Comparison of ENCODE assay signal across 25 cellular contexts in the genomic region with DNA sequence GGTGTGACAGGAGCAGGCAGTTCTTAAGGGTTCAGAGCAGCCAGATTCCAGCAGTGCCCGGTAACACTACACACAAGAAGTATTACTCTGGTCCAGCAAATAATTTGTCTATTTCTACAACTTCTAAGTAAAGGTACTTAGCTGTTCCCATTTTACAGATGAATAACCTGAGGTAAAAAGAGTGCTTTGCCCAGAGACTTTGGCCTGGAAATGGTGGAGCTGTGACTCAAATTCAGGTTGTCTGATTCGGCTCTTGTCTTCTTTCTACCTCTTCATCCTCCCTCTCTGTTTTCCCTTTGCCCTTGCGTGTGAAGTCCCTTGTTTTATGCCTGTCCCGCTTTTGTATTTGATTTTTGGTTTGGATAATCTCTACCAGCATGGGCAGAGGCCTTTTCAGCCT. TPM values are rescaled to one million over a fixed set of nuclear protein-coding genes. Genes with fewer than 3 reads are reported as not detected.
DNase-seq lines count a peak whose midpoint lies in the region; ATAC-seq, FAIRE-seq and TF ChIP-seq lines count a peak whose summit lies in the region.
"Had no signal": no experiment of that assay in that cellular context is flagged by ENCODE, and none has a peak within 500 bp of the region (broad histone marks: within the 10 kb centered on the region; RNA-seq: fewer than 3 reads in every experiment).

No MANE protein-coding gene starts in this region.

- H3K36me3 Mint-ChIP-seq in activated CD8-positive, alpha-beta T cell treated with anti-CD3 and anti-CD28 coated beads, Interleukin-2, amount 10 ng/mL, durations not matched to agents 7 days and 5 days (ENCODE audit: low read depth), result peaks cover 43% of the 10 kb centered on the region
- H3K36me3 Mint-ChIP-seq in activated CD8-positive, alpha-beta T cell treated with anti-CD3 and anti-CD28 coated beads for 36 hours (ENCODE audit: low read depth), result peaks cover 35% of the 10 kb centered on the region
- peaks cover 99% of the 10 kb centered on the region for H3K36me3 Mint-ChIP-seq in stimulated activated effector memory CD8-positive, alpha-beta T cell treated with anti-CD3 and anti-CD28 coated beads, Interleukin-12 subunit alpha, Interleukin-12 subunit beta, amount 100 ng/mL, for 72 hours

- H3K4me1 ChIP-seq in HepG2 (ENCODE audit: insufficient read depth, low read length), result peaks cover 9% of the 10 kb centered on the region
- H3K4me1 ChIP-seq in right lobe of liver, result no peaks in the 10 kb centered on the region
- H3K4me1 ChIP-seq: BE2C; BLaER1 treated with 17β-estradiol and CSF1 and Interleukin-3, amounts not matched to agents 10 nM and 100 nM had no signal

- H3K4me1 Mint-ChIP-seq in activated CD8-positive, alpha-beta T cell treated with anti-CD3 and anti-CD28 coated beads, Interleukin-2, amount 10 ng/mL, durations not matched to agents 7 days and 5 days (ENCODE audit: low read depth), result no peaks in the 10 kb centered on the region
- no peaks in the 10 kb centered on the region for H3K4me1 Mint-ChIP-seq in activated CD8-positive, alpha-beta T cell treated with anti-CD3 and anti-CD28 coated beads for 36 hours (ENCODE audit: low read depth)
- H3K4me1 Mint-ChIP-seq in stimulated activated effector memory CD8-positive, alpha-beta T cell treated with anti-CD3 and anti-CD28 coated beads, Interleukin-12 subunit alpha, Interleukin-12 subunit beta, amount 100 ng/mL, for 72 hours, result peaks cover 7% of the 10 kb centered on the region
- H3K4me1 Mint-ChIP-seq: CD14-positive monocyte; CD8-positive, alpha-beta memory T cell had no signal

- in situ Hi-C loops in HepG2 (cut with HindIII; ENCODE audit: extremely low pct_ligation_motif_present, low pct_unique_long_range_greater_than_20kb), result loop anchor here (5.0 kb wide), 2 partner anchors 38 to 113 kb away; no protein-coding TSS in a partner anchor

- no peaks in the 10 kb centered on the region for H3K9me3 Mint-ChIP-seq in activated CD8-positive, alpha-beta T cell treated with anti-CD3 and anti-CD28 coated beads, Interleukin-2, amount 10 ng/mL, durations not matched to agents 7 days and 5 days (ENCODE audit: insufficient read depth)
- no peaks in the 10 kb centered on the region for H3K9me3 Mint-ChIP-seq in activated CD8-positive, alpha-beta T cell treated with anti-CD3 and anti-CD28 coated beads for 36 hours
- H3K9me3 Mint-ChIP-seq in stimulated activated effector memory CD8-positive, alpha-beta T cell treated with anti-CD3 and anti-CD28 coated beads, Interleukin-12 subunit alpha, Interleukin-12 subunit beta, amount 100 ng/mL, for 72 hours, result no peaks in the 10 kb centered on the region
- H3K9me3 Mint-ChIP-seq: CD4-positive, alpha-beta T cell; CD8-positive, alpha-beta memory T cell had no signal

- FAIRE-seq in HepG2 (lab: Jason Lieb, UNC), result no peak
- FAIRE-seq: A204.1, D721Med, GM12878, GM19239, H1 had no signal

- H3K27ac ChIP-seq in HepG2 (ENCODE audit: extremely low read length, insufficient read depth, low read length) (no peak overlapping the region), right lobe of liver (no peak overlapping the region)
- H3K27ac ChIP-seq: 22Rv1; BLaER1 treated with 17β-estradiol and CSF1 and Interleukin-3, amounts not matched to agents 10 nM and 100 nM; GM23248 had no signal

- no peak overlapping the region for H3K4me2 ChIP-seq in HepG2 (ENCODE audit: low read depth, low read length)
- H3K4me2 ChIP-seq: BLaER1 treated with 17β-estradiol and CSF1 and Interleukin-3, amounts not matched to agents 10 nM and 100 nM had no signal

- TF ChIP-seq RAD21 in HepG2 (CRISPR knock-in tag; IDR thresholded peaks at IDR 0.05), result no peak

- TF ChIP-seq EP300 in HepG2 (IDR thresholded peaks at IDR 0.05; ENCODE audit: low read depth in 2 of 2, low read length in 2 of 2) (no peak), HepG2 (CRISPR knock-in tag; IDR thresholded peaks at IDR 0.05; ENCODE audit: borderline replicate concordance) (no peak)

- POLR2A ChIA-PET in activated CD8-positive, alpha-beta T cell treated with anti-CD3 and anti-CD28 coated beads, Interleukin-2, amount 10 ng/mL, durations not matched to agents 7 days and 5 days (lab: Charles Lee), result no interaction called here
- POLR2A ChIA-PET in activated CD8-positive, alpha-beta T cell treated with anti-CD3 and anti-CD28 coated beads for 36 hours (lab: Charles Lee), result interaction anchor here (1.1 to 1.2 kb wide), 2 partner anchors 11 to 66 kb away, joined by 3 to 5 read pairs; no protein-coding TSS in a partner anchor
- POLR2A ChIA-PET in HepG2 (lab: Yijun Ruan, JAX), result no interaction called here

- H3K9ac ChIP-seq in HepG2 (ENCODE audit: insufficient read depth, low read depth, low read length), result no peak overlapping the region
- H3K9ac ChIP-seq: BLaER1 treated with 17β-estradiol and CSF1 and Interleukin-3, amounts not matched to agents 10 nM and 100 nM; GM23248 had no signal

- DNase-seq in activated CD8-positive, alpha-beta T cell treated with anti-CD3 and anti-CD28 coated beads, Interleukin-2, amount 10 ng/mL, durations not matched to agents 7 days and 5 days, result no peak
- no peak for DNase-seq in activated CD8-positive, alpha-beta T cell treated with anti-CD3 and anti-CD28 coated beads for 36 hours
- DNase-seq in HepG2 (ENCODE audit: low spot score) (no peak), right lobe of liver (no peak), Ammon's horn (ENCODE audit: low spot score) (no peak)
- no peak for DNase-seq in stimulated activated effector memory CD8-positive, alpha-beta T cell treated with anti-CD3 and anti-CD28 coated beads, Interleukin-12 subunit alpha, Interleukin-12 subunit beta, amount 100 ng/mL, for 72 hours (ENCODE audit: low spot score in 2 of 2)
- DNase-seq: BE2C; CD4-positive, alpha-beta T cell; CD8-positive, alpha-beta memory T cell; DMS 273 treated with DMSO at 0.1 percent for 48 hours; DMS79; EL; GDM1; GM23248; H7; HCEC 1CT had no signal

- TF ChIP-seq POLR2A in HepG2 (IDR thresholded peaks at IDR 0.05; ENCODE audit: insufficient read depth in 1 of 2, low read depth in 2 of 2, low read length in 2 of 2), result no peak
- no peak for TF ChIP-seq POLR2A in right lobe of liver (IDR thresholded peaks at IDR 0.05)

- H3K4me3 ChIP-seq in HepG2 (replicated peaks in 1 of 3; ENCODE audit: insufficient read depth in 1 of 3, low read depth in 2 of 3, low read length in 3 of 3), result no peak overlapping the region
- H3K4me3 ChIP-seq in right lobe of liver, result no peak overlapping the region
- H3K4me3 ChIP-seq: BLaER1 treated with 17β-estradiol and CSF1 and Interleukin-3, amounts not matched to agents 10 nM and 100 nM; GM12878; GM23248 had no signal

- H3K27ac Mint-ChIP-seq in activated CD8-positive, alpha-beta T cell treated with anti-CD3 and anti-CD28 coated beads, Interleukin-2, amount 10 ng/mL, durations not matched to agents 7 days and 5 days, result peak overlapping the region; percentile 18
- no peak overlapping the region for H3K27ac Mint-ChIP-seq in activated CD8-positive, alpha-beta T cell treated with anti-CD3 and anti-CD28 coated beads for 36 hours
- peak overlapping the region; percentile 29 for H3K27ac Mint-ChIP-seq in stimulated activated effector memory CD8-positive, alpha-beta T cell treated with anti-CD3 and anti-CD28 coated beads, Interleukin-12 subunit alpha, Interleukin-12 subunit beta, amount 100 ng/mL, for 72 hours
- H3K27ac Mint-ChIP-seq: CD4-positive, alpha-beta T cell had no signal

- H3K36me3 ChIP-seq in HepG2 (replicated peaks in 1 of 2; ENCODE audit: control insufficient read depth in 1 of 2, insufficient read depth in 2 of 2, low read length in 2 of 2) (peaks cover 44 to 86% of the 10 kb centered on the region in 2 experiments), right lobe of liver (peaks cover 7 to 88% (median 39%) of the 10 kb centered on the region in 4 donors)

- H3K4me3 Mint-ChIP-seq in activated CD8-positive, alpha-beta T cell treated with anti-CD3 and anti-CD28 coated beads, Interleukin-2, amount 10 ng/mL, durations not matched to agents 7 days and 5 days, result no peak overlapping the region
- H3K4me3 Mint-ChIP-seq in activated CD8-positive, alpha-beta T cell treated with anti-CD3 and anti-CD28 coated beads for 36 hours, result no peak overlapping the region
- H3K4me3 Mint-ChIP-seq in stimulated activated effector memory CD8-positive, alpha-beta T cell treated with anti-CD3 and anti-CD28 coated beads, Interleukin-12 subunit alpha, Interleukin-12 subunit beta, amount 100 ng/mL, for 72 hours, result no peak overlapping the region
- H3K4me3 Mint-ChIP-seq: CD14-positive monocyte; CD4-positive, alpha-beta T cell; CD8-positive, alpha-beta memory T cell had no signal

- H3K27me3 Mint-ChIP-seq in activated CD8-positive, alpha-beta T cell treated with anti-CD3 and anti-CD28 coated beads, Interleukin-2, amount 10 ng/mL, durations not matched to agents 7 days and 5 days (ENCODE audit: low read depth), result no peaks in the 10 kb centered on the region
- H3K27me3 Mint-ChIP-seq in activated CD8-positive, alpha-beta T cell treated with anti-CD3 and anti-CD28 coated beads for 36 hours, result no peaks in the 10 kb centered on the region
- H3K27me3 Mint-ChIP-seq: CD4-positive, alpha-beta T cell; CD8-positive, alpha-beta memory T cell had no signal

- intact Hi-C loops in activated CD8-positive, alpha-beta T cell treated with anti-CD3 and anti-CD28 coated beads for 36 hours (cut with micrococcal nuclease), result no loop called here
- intact Hi-C loops in HepG2 (cut with micrococcal nuclease; ENCODE audit: unreplicated experiment), result no loop called here
- intact Hi-C loops in right lobe of liver (cut with DNase I), result no loop called here

- no peak for TF ChIP-seq CTCF in activated CD8-positive, alpha-beta T cell treated with anti-CD3 and anti-CD28 coated beads for 36 hours (IDR thresholded peaks at IDR 0.05)
- TF ChIP-seq CTCF in HepG2 (CRISPR knock-in tag; IDR thresholded peaks at IDR 0.05), result no peak
- TF ChIP-seq CTCF in right lobe of liver (IDR thresholded peaks at IDR 0.05), result no peak

- H3K9me3 ChIP-seq in HepG2 (ENCODE audit: low read length) (no peaks in the 10 kb centered on the region), right lobe of liver (no peaks in the 10 kb centered on the region)
- H3K9me3 ChIP-seq: BE2C; BLaER1 treated with 17β-estradiol and CSF1 and Interleukin-3, amounts not matched to agents 10 nM and 100 nM had no signal

- H3K27me3 ChIP-seq in HepG2 (ENCODE audit: control insufficient read depth in 1 of 2, insufficient read depth in 2 of 2, low read length in 2 of 2), result no peaks in the 10 kb centered on the region
- no peaks in the 10 kb centered on the region for H3K27me3 ChIP-seq in right lobe of liver
- H3K27me3 ChIP-seq: BE2C; BLaER1 treated with 17β-estradiol and CSF1 and Interleukin-3, amounts not matched to agents 10 nM and 100 nM had no signal

- WGBS in HepG2 (ENCODE audit: low lambda C conversion rate), result 65% methylated on average over 3 of the region's 4 CpGs
- 86% methylated on average over 3 of the region's 4 CpGs for WGBS in right lobe of liver (ENCODE audit: insufficient coverage, low coverage, low lambda C conversion rate, missing lambda C conversion rate)

- H4K20me1 ChIP-seq in HepG2 (ENCODE audit: insufficient read depth, low read length), result no peaks in the 10 kb centered on the region

- H3K79me2 ChIP-seq in HepG2 (ENCODE audit: insufficient read depth, low read length), result no peaks in the 10 kb centered on the region

- no TSS peak for BruUV-seq in HepG2 (replicated peaks; lab: Mats Ljungman, UMichigan)

- H2AFZ ChIP-seq in HepG2 (ENCODE audit: low read length), result no peak overlapping the region
- H2AFZ ChIP-seq: GM23248 had no signal

- CTCF ChIA-PET in activated CD8-positive, alpha-beta T cell treated with anti-CD3 and anti-CD28 coated beads, Interleukin-2, amount 10 ng/mL, durations not matched to agents 7 days and 5 days (lab: Charles Lee), result no interaction called here
- CTCF ChIA-PET in activated CD8-positive, alpha-beta T cell treated with anti-CD3 and anti-CD28 coated beads for 36 hours (lab: Charles Lee), result interaction anchor here (1.0 to 2.4 kb wide), 4 partner anchors 10 to 114 kb away, joined by 3 to 8 read pairs (median 4); no protein-coding TSS in a partner anchor
- CTCF ChIA-PET in HepG2 (lab: Yijun Ruan, JAX; ENCODE audit: low intra/inter-chr PET ratio, low total read pairs), result no interaction called here

- no peak for ATAC-seq in activated CD8-positive, alpha-beta T cell treated with anti-CD3 and anti-CD28 coated beads, Interleukin-2, amount 10 ng/mL, durations not matched to agents 7 days and 5 days
- no peak for ATAC-seq in activated CD8-positive, alpha-beta T cell treated with anti-CD3 and anti-CD28 coated beads for 36 hours
- ATAC-seq in HepG2, result no peak
- no peak for ATAC-seq in right lobe of liver
- no peak for ATAC-seq in stimulated activated effector memory CD8-positive, alpha-beta T cell treated with anti-CD3 and anti-CD28 coated beads, Interleukin-12 subunit alpha, Interleukin-12 subunit beta, amount 100 ng/mL, for 72 hours
- ATAC-seq: GM12878 had no signal

RNA-seq across cellular contexts. Expression of gene SFRP5, which starts 17.1 kb away (rescaled TPM):
- total RNA-seq in activated CD8-positive, alpha-beta T cell treated with anti-CD3 and anti-CD28 coated beads, Interleukin-2, amount 10 ng/mL, durations not matched to agents 7 days and 5 days, result under 1 TPM; 0.24 to 0.42 TPM
- total RNA-seq in activated CD8-positive, alpha-beta T cell treated with anti-CD3 and anti-CD28 coated beads for 36 hours, result under 1 TPM; 0.60 to 0.74 TPM
- total RNA-seq in HepG2 (2016; rRNA removed; fragmentation: Illumina TruSeq; extraction: Trizol) (0.83 and 1.7 TPM in 2 replicates), right lobe of liver (1 to 10 TPM; 1.6 to 6.6 (median 4.5) TPM)
- 0.09 and 0.61 TPM in 2 replicates for total RNA-seq in HepG2 (2016; cell fraction: cytosol; rRNA removed; fragmentation: Illumina TruSeq; extraction: Trizol; ENCODE audit: low read depth)
- 0.89 and 2.0 TPM in 2 replicates for total RNA-seq in HepG2 (2016; cell fraction: insoluble cytoplasmic fraction; rRNA removed; fragmentation: Illumina TruSeq; extraction: Trizol)
- total RNA-seq in HepG2 (2016; cell fraction: membrane; rRNA removed; fragmentation: Illumina TruSeq; extraction: Trizol), result 1.0 and 1.9 TPM in 2 replicates
- total RNA-seq in HepG2 (2016; cell fraction: nucleus; rRNA removed; fragmentation: Illumina TruSeq; extraction: Trizol), result 1.2 and 1.3 TPM in 2 replicates
- polyA plus RNA-seq in HepG2 (2011; rRNA removed), result 0.16 and 0.32 TPM in 2 replicates
- 0.19 and 0.67 TPM in 2 replicates for polyA plus RNA-seq in HepG2 (2011; cell fraction: cytosol; rRNA removed)
- polyA plus RNA-seq in HepG2 (2011; cell fraction: nucleus; rRNA removed), result 0.27 TPM in 1 of 2 replicates, not detected in the other
- 0.07 and 0.08 TPM in 2 replicates for polyA plus RNA-seq in HepG2 (2012)
- polyA plus RNA-seq in HepG2 (2016; cell fraction: cytosol; fragmentation: Illumina TruSeq; extraction: Trizol; ENCODE audit: low read depth), result 0.59 and 0.68 TPM in 2 replicates
- 1.1 and 1.2 TPM in 2 replicates for polyA plus RNA-seq in HepG2 (2016; cell fraction: insoluble cytoplasmic fraction; fragmentation: Illumina TruSeq; extraction: Trizol; ENCODE audit: low read depth)
- polyA plus RNA-seq in HepG2 (2016; cell fraction: membrane; fragmentation: Illumina TruSeq; extraction: Trizol; ENCODE audit: low read depth), result 0.91 and 1.5 TPM in 2 replicates
- 2.7 and 3.2 TPM in 2 replicates for polyA plus RNA-seq in HepG2 (2016; cell fraction: nucleus; fragmentation: Illumina TruSeq; extraction: Trizol; ENCODE audit: insufficient read depth, low read depth)
- 0.76 TPM in 1 of 2 replicates, not detected in the other for polyA minus RNA-seq in HepG2 (2011; rRNA and poly(A)+ RNA removed; ENCODE audit: low replicate concordance)
- 0.79 TPM in 1 of 2 replicates, not detected in the other for polyA minus RNA-seq in HepG2 (2011; cell fraction: cytosol; rRNA and poly(A)+ RNA removed)
- polyA minus RNA-seq in HepG2 (2011; cell fraction: nucleus; rRNA and poly(A)+ RNA removed), result not detected in 2 replicates
- total RNA-seq: CD4-positive, alpha-beta T cell; CD8-positive, alpha-beta memory T cell; GM12878; GM23248 had no signal
- polyA plus RNA-seq: AG04450, CD14-positive monocyte, GM12878, GM23248 had no signal

RNA-seq across cellular contexts. Expression of gene ZFYVE27, which starts 17.8 kb away (rescaled TPM):
- total RNA-seq in activated CD8-positive, alpha-beta T cell treated with anti-CD3 and anti-CD28 coated beads, Interleukin-2, amount 10 ng/mL, durations not matched to agents 7 days and 5 days, result 10 to 100 TPM; 23.8 to 27.3 TPM
- total RNA-seq in activated CD8-positive, alpha-beta T cell treated with anti-CD3 and anti-CD28 coated beads for 36 hours, result 10 to 100 TPM; 18.1 to 20.1 TPM
- 6.1 and 19.7 TPM in 2 replicates for total RNA-seq in HepG2 (2016; rRNA removed; fragmentation: Illumina TruSeq; extraction: Trizol)
- 2.8 and 3.8 TPM in 2 replicates for total RNA-seq in HepG2 (2016; cell fraction: cytosol; rRNA removed; fragmentation: Illumina TruSeq; extraction: Trizol; ENCODE audit: low read depth)
- total RNA-seq in HepG2 (2016; cell fraction: insoluble cytoplasmic fraction; rRNA removed; fragmentation: Illumina TruSeq; extraction: Trizol), result 5.8 and 20.5 TPM in 2 replicates
- total RNA-seq in HepG2 (2016; cell fraction: membrane; rRNA removed; fragmentation: Illumina TruSeq; extraction: Trizol), result 4.5 and 6.1 TPM in 2 replicates
- total RNA-seq in HepG2 (2016; cell fraction: nucleus; rRNA removed; fragmentation: Illumina TruSeq; extraction: Trizol), result 36.5 and 37.6 TPM in 2 replicates
- 20.5 and 26.9 TPM in 2 replicates for polyA plus RNA-seq in HepG2 (2011; rRNA removed)
- polyA plus RNA-seq in HepG2 (2011; cell fraction: cytosol; rRNA removed), result 11.3 and 12.9 TPM in 2 replicates
- polyA plus RNA-seq in HepG2 (2011; cell fraction: nucleus; rRNA removed), result 107 and 112 TPM in 2 replicates
- polyA plus RNA-seq in HepG2 (2012), result 13.0 and 18.5 TPM in 2 replicates
- 0.68 and 0.92 TPM in 2 replicates for polyA plus RNA-seq in HepG2 (2016; cell fraction: cytosol; fragmentation: Illumina TruSeq; extraction: Trizol; ENCODE audit: low read depth)
- 4.2 and 4.9 TPM in 2 replicates for polyA plus RNA-seq in HepG2 (2016; cell fraction: insoluble cytoplasmic fraction; fragmentation: Illumina TruSeq; extraction: Trizol; ENCODE audit: low read depth)
- polyA plus RNA-seq in HepG2 (2016; cell fraction: membrane; fragmentation: Illumina TruSeq; extraction: Trizol; ENCODE audit: low read depth), result 1.7 and 2.1 TPM in 2 replicates
- 50.1 and 57.5 TPM in 2 replicates for polyA plus RNA-seq in HepG2 (2016; cell fraction: nucleus; fragmentation: Illumina TruSeq; extraction: Trizol; ENCODE audit: insufficient read depth, low read depth)
- 26.7 and 43.3 TPM in 2 replicates for polyA minus RNA-seq in HepG2 (2011; rRNA and poly(A)+ RNA removed; ENCODE audit: low replicate concordance)
- polyA minus RNA-seq in HepG2 (2011; cell fraction: cytosol; rRNA and poly(A)+ RNA removed), result 6.0 and 6.5 TPM in 2 replicates
- 45.2 and 45.3 TPM in 2 replicates for polyA minus RNA-seq in HepG2 (2011; cell fraction: nucleus; rRNA and poly(A)+ RNA removed)
- total RNA-seq in right lobe of liver, result 10 to 100 TPM in 5 of 6 experiments, 1 to 10 TPM in 1; 9.2 to 19.3 (median 12.6) TPM

RNA-seq across cellular contexts. Expression of gene MARVELD1, which starts 41.2 kb away (rescaled TPM):
- total RNA-seq in activated CD8-positive, alpha-beta T cell treated with anti-CD3 and anti-CD28 coated beads, Interleukin-2, amount 10 ng/mL, durations not matched to agents 7 days and 5 days, result 1 to 10 TPM; 2.2 to 2.4 TPM
- 1 to 10 TPM; 2.3 to 2.9 TPM for total RNA-seq in activated CD8-positive, alpha-beta T cell treated with anti-CD3 and anti-CD28 coated beads for 36 hours
- not detected in 2 replicates for total RNA-seq in HepG2 (2016; rRNA removed; fragmentation: Illumina TruSeq; extraction: Trizol)
- total RNA-seq in HepG2 (2016; cell fraction: cytosol; rRNA removed; fragmentation: Illumina TruSeq; extraction: Trizol; ENCODE audit: low read depth), result not detected in 2 replicates
- not detected in 2 replicates for total RNA-seq in HepG2 (2016; cell fraction: insoluble cytoplasmic fraction; rRNA removed; fragmentation: Illumina TruSeq; extraction: Trizol)
- not detected in 2 replicates for total RNA-seq in HepG2 (2016; cell fraction: membrane; rRNA removed; fragmentation: Illumina TruSeq; extraction: Trizol)
- not detected in 2 replicates for total RNA-seq in HepG2 (2016; cell fraction: nucleus; rRNA removed; fragmentation: Illumina TruSeq; extraction: Trizol)
- 0.08 TPM in 1 of 2 replicates, not detected in the other for polyA plus RNA-seq in HepG2 (2011; rRNA removed)
- polyA plus RNA-seq in HepG2 (2011; cell fraction: cytosol; rRNA removed), result 0.03 TPM in 1 of 2 replicates, not detected in the other
- polyA plus RNA-seq in HepG2 (2011; cell fraction: nucleus; rRNA removed), result 0.03 and 0.26 TPM in 2 replicates
- not detected in 2 replicates for polyA plus RNA-seq in HepG2 (2012)
- polyA plus RNA-seq in HepG2 (2016; cell fraction: cytosol; fragmentation: Illumina TruSeq; extraction: Trizol; ENCODE audit: low read depth), result not detected in 2 replicates
- not detected in 2 replicates for polyA plus RNA-seq in HepG2 (2016; cell fraction: insoluble cytoplasmic fraction; fragmentation: Illumina TruSeq; extraction: Trizol; ENCODE audit: low read depth)
- polyA plus RNA-seq in HepG2 (2016; cell fraction: membrane; fragmentation: Illumina TruSeq; extraction: Trizol; ENCODE audit: low read depth), result not detected in 2 replicates
- polyA plus RNA-seq in HepG2 (2016; cell fraction: nucleus; fragmentation: Illumina TruSeq; extraction: Trizol; ENCODE audit: insufficient read depth, low read depth), result not detected in 2 replicates
- polyA minus RNA-seq in HepG2 (2011; rRNA and poly(A)+ RNA removed; ENCODE audit: low replicate concordance), result 33.8 TPM in 1 of 2 replicates, not detected in the other
- polyA minus RNA-seq in HepG2 (2011; cell fraction: cytosol; rRNA and poly(A)+ RNA removed), result not detected in 2 replicates
- 0.13 TPM in 1 of 2 replicates, not detected in the other for polyA minus RNA-seq in HepG2 (2011; cell fraction: nucleus; rRNA and poly(A)+ RNA removed)
- total RNA-seq in right lobe of liver, result 1 to 10 TPM; 1.5 to 3.1 (median 2.3) TPM
